Comparison of ENCODE assay signal across 3 cellular contexts in genomic region chr20:10492844-10493243, GRCh38.
TF ChIP-seq lines count a peak whose summit lies in the region.

No MANE protein-coding gene starts in this region.

TF ChIP-seq in A549, 52 proteins besides CTCF, POLR2A, EP300 and RAD21:
- TF ChIP-seq HMGXB4 (CRISPR knock-in tag; IDR thresholded peaks at IDR 0.05; ENCODE audit: borderline replicate concordance): no peak
- TF ChIP-seq RCOR1 (IDR thresholded peaks at IDR 0.05; ENCODE audit: low read depth, low read length): no peak
- no peak for TF ChIP-seq PHF8 (IDR thresholded peaks at IDR 0.05; ENCODE audit: borderline replicate concordance, low read depth)
- no peak for TF ChIP-seq FOSB (CRISPR knock-in tag; IDR thresholded peaks at IDR 0.05)
- no peak for TF ChIP-seq ZFP36 (IDR thresholded peaks at IDR 0.05; ENCODE audit: borderline replicate concordance, partially characterized antibody)
- TF ChIP-seq EHF (CRISPR knock-in tag; IDR thresholded peaks at IDR 0.05): no peak
- no peak for TF ChIP-seq CHD2 (IDR thresholded peaks at IDR 0.05; ENCODE audit: low read length, partially characterized antibody)
- TF ChIP-seq JUN (IDR thresholded peaks at IDR 0.05): no peak
- TF ChIP-seq ZNF302 (CRISPR knock-in tag; IDR thresholded peaks at IDR 0.05): no peak
- TF ChIP-seq TP53 (CRISPR knock-in tag; IDR thresholded peaks at IDR 0.05): no peak
- no peak for TF ChIP-seq CEBPB (IDR thresholded peaks at IDR 0.05)
- no peak for TF ChIP-seq RNF2 (IDR thresholded peaks at IDR 0.05; ENCODE audit: borderline replicate concordance, low read depth)

TF ChIP-seq in GM23338, 12 proteins besides CTCF, POLR2A, EP300 and RAD21 (continues in another document):
- TF ChIP-seq, protein P1, sequence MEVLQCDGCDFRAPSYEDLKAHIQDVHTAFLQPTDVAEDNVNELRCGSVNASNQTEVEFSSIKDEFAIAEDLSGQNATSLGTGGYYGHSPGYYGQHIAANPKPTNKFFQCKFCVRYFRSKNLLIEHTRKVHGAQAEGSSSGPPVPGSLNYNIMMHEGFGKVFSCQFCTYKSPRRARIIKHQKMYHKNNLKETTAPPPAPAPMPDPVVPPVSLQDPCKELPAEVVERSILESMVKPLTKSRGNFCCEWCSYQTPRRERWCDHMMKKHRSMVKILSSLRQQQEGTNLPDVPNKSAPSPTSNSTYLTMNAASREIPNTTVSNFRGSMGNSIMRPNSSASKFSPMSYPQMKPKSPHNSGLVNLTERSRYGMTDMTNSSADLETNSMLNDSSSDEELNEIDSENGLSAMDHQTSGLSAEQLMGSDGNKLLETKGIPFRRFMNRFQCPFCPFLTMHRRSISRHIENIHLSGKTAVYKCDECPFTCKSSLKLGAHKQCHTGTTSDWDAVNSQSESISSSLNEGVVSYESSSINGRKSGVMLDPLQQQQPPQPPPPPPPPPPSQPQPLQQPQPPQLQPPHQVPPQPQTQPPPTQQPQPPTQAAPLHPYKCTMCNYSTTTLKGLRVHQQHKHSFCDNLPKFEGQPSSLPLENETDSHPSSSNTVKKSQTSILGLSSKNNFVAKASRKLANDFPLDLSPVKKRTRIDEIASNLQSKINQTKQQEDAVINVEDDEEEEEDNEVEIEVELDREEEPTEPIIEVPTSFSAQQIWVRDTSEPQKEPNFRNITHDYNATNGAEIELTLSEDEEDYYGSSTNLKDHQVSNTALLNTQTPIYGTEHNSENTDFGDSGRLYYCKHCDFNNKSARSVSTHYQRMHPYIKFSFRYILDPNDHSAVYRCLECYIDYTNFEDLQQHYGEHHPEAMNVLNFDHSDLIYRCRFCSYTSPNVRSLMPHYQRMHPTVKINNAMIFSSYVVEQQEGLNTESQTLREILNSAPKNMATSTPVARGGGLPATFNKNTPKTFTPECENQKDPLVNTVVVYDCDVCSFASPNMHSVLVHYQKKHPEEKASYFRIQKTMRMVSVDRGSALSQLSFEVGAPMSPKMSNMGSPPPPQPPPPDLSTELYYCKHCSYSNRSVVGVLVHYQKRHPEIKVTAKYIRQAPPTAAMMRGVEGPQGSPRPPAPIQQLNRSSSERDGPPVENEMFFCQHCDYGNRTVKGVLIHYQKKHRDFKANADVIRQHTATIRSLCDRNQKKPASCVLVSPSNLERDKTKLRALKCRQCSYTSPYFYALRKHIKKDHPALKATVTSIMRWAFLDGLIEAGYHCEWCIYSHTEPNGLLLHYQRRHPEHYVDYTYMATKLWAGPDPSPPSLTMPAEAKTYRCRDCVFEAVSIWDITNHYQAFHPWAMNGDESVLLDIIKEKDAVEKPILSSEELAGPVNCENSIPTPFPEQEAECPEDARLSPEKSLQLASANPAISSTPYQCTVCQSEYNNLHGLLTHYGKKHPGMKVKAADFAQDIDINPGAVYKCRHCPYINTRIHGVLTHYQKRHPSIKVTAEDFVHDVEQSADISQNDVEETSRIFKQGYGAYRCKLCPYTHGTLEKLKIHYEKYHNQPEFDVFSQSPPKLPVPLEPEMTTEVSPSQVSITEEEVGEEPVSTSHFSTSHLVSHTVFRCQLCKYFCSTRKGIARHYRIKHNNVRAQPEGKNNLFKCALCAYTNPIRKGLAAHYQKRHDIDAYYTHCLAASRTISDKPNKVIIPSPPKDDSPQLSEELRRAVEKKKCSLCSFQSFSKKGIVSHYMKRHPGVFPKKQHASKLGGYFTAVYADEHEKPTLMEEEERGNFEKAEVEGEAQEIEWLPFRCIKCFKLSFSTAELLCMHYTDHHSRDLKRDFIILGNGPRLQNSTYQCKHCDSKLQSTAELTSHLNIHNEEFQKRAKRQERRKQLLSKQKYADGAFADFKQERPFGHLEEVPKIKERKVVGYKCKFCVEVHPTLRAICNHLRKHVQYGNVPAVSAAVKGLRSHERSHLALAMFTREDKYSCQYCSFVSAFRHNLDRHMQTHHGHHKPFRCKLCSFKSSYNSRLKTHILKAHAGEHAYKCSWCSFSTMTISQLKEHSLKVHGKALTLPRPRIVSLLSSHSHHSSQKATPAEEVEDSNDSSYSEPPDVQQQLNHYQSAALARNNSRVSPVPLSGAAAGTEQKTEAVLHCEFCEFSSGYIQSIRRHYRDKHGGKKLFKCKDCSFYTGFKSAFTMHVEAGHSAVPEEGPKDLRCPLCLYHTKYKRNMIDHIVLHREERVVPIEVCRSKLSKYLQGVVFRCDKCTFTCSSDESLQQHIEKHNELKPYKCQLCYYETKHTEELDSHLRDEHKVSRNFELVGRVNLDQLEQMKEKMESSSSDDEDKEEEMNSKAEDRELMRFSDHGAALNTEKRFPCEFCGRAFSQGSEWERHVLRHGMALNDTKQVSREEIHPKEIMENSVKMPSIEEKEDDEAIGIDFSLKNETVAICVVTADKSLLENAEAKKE (CRISPR knock-in tag; IDR thresholded peaks at IDR 0.05): no peak
- no peak for TF ChIP-seq STAT1 (IDR thresholded peaks at IDR 0.05; ENCODE audit: unreplicated experiment)
- TF ChIP-seq EZH2phosphoT487 (IDR thresholded peaks at IDR 0.05; ENCODE audit: unreplicated experiment): no peak
- no peak for TF ChIP-seq CREB1 (CRISPR knock-in tag; IDR thresholded peaks at IDR 0.05; ENCODE audit: low read depth)
- TF ChIP-seq, protein P2, sequence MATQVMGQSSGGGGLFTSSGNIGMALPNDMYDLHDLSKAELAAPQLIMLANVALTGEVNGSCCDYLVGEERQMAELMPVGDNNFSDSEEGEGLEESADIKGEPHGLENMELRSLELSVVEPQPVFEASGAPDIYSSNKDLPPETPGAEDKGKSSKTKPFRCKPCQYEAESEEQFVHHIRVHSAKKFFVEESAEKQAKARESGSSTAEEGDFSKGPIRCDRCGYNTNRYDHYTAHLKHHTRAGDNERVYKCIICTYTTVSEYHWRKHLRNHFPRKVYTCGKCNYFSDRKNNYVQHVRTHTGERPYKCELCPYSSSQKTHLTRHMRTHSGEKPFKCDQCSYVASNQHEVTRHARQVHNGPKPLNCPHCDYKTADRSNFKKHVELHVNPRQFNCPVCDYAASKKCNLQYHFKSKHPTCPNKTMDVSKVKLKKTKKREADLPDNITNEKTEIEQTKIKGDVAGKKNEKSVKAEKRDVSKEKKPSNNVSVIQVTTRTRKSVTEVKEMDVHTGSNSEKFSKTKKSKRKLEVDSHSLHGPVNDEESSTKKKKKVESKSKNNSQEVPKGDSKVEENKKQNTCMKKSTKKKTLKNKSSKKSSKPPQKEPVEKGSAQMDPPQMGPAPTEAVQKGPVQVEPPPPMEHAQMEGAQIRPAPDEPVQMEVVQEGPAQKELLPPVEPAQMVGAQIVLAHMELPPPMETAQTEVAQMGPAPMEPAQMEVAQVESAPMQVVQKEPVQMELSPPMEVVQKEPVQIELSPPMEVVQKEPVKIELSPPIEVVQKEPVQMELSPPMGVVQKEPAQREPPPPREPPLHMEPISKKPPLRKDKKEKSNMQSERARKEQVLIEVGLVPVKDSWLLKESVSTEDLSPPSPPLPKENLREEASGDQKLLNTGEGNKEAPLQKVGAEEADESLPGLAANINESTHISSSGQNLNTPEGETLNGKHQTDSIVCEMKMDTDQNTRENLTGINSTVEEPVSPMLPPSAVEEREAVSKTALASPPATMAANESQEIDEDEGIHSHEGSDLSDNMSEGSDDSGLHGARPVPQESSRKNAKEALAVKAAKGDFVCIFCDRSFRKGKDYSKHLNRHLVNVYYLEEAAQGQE (IDR thresholded peaks at IDR 0.05; ENCODE audit: unreplicated experiment): no peak
- no peak for TF ChIP-seq POLR2AphosphoS5 (IDR thresholded peaks at IDR 0.05; ENCODE audit: low read depth)
- no peak for TF ChIP-seq JUNB (IDR thresholded peaks at IDR 0.05; ENCODE audit: unreplicated experiment)
- no peak for TF ChIP-seq NANOG (IDR thresholded peaks at IDR 0.05; ENCODE audit: borderline replicate concordance)
- no peak for TF ChIP-seq ZNF331 (CRISPR knock-in tag; IDR thresholded peaks at IDR 0.05; ENCODE audit: low read depth)
- TF ChIP-seq EZH2 (IDR thresholded peaks at IDR 0.05; ENCODE audit: low read depth, unreplicated experiment): no peak

TF ChIP-seq in H1, 55 proteins besides CTCF, POLR2A, EP300 and RAD21:
- TF ChIP-seq SRF (IDR thresholded peaks at IDR 0.05; ENCODE audit: low read depth, low read length) (no peak), USF2 (IDR thresholded peaks at IDR 0.05; ENCODE audit: low read length) (no peak), HDAC2 (IDR thresholded peaks at IDR 0.05; ENCODE audit: borderline replicate concordance in 1 of 2, low read depth in 2 of 2, low read length in 2 of 2) (peak in 1 of 2 experiments; percentile 44; a peak in 1 of 4 replicates), CBX5 (IDR thresholded peaks at IDR 0.05; ENCODE audit: low read depth, low read length) (no peak), SIX5 (IDR thresholded peaks at IDR 0.05; ENCODE audit: low read depth, low read length) (no peak), RNF2 (IDR thresholded peaks at IDR 0.05; ENCODE audit: borderline replicate concordance, low read depth, low read length, missing control alignments, poor library complexity, severe bottlenecking) (no peak), JUN (IDR thresholded peaks at IDR 0.05; ENCODE audit: low read depth, low read length) (no peak), JUND (IDR thresholded peaks at IDR 0.05; ENCODE audit: low read length) (no peak), TEAD4 (IDR thresholded peaks at IDR 0.05; ENCODE audit: low read depth, low read length) (no peak), SP1 (IDR thresholded peaks at IDR 0.05; ENCODE audit: low read depth, low read length) (no peak), KDM1A (IDR thresholded peaks at IDR 0.05; ENCODE audit: borderline replicate concordance, low read length) (peak; percentile 98), RBBP5 (IDR thresholded peaks at IDR 0.05; ENCODE audit: borderline replicate concordance, low read depth, low read length) (no peak), CTBP2 (IDR thresholded peaks at IDR 0.05; ENCODE audit: borderline replicate concordance, insufficient read depth, insufficient read length, low read length) (no peak)
